32 cellular contexts compared by ENCODE assay signal in genomic region chr1:106555571-106555970, GRCh38.
"Had no signal": no experiment of that assay in that cellular context is flagged by ENCODE, and none has a peak within 500 bp of the region (broad histone marks: within the 10 kb centered on the region; RNA-seq: fewer than 3 reads in every experiment).

No MANE protein-coding gene starts in this region.

- H3K36me3 Mint-ChIP-seq: activated naive CD4-positive, alpha-beta T cell treated with anti-CD3 and anti-CD28 coated beads, Interleukin-2, amount 50 U/mL, for 24 hours; activated naive CD8-positive, alpha-beta T cell treated with anti-CD3 and anti-CD28 coated beads for 36 hours; WTC11 had no signal

- H3K27me3 Mint-ChIP-seq: activated CD4-positive, alpha-beta memory T cell treated with anti-CD3 and anti-CD28 coated beads, Interleukin-2, amount 10 ng/mL, durations not matched to agents 7 days and 5 days; activated CD4-positive, alpha-beta T cell treated with anti-CD3 and anti-CD28 coated beads, Interleukin-2, amount 10 ng/mL, durations not matched to agents 7 days and 5 days; activated naive CD4-positive, alpha-beta T cell treated with anti-CD3 and anti-CD28 coated beads, Interleukin-2, amount 50 U/mL, for 24 hours; activated naive CD8-positive, alpha-beta T cell treated with anti-CD3 and anti-CD28 coated beads for 36 hours; activated naive CD8-positive, alpha-beta T cell treated with anti-CD3 and anti-CD28 coated beads, Interleukin-2, amount 50 U/mL, for 24 hours; activated T-cell treated with anti-CD3 and anti-CD28 coated beads, Interleukin-2, amount 50 U/mL, for 24 hours had no signal

- H3K4me3 Mint-ChIP-seq: activated CD4-positive, alpha-beta memory T cell treated with anti-CD3 and anti-CD28 coated beads, Interleukin-2, amount 10 ng/mL, durations not matched to agents 7 days and 5 days; activated CD4-positive, alpha-beta T cell treated with anti-CD3 and anti-CD28 coated beads, Interleukin-2, amount 10 ng/mL, durations not matched to agents 7 days and 5 days; activated naive CD4-positive, alpha-beta T cell treated with anti-CD3 and anti-CD28 coated beads for 36 hours; activated naive CD4-positive, alpha-beta T cell treated with anti-CD3 and anti-CD28 coated beads, Interleukin-2, amount 50 U/mL, for 24 hours; activated naive CD8-positive, alpha-beta T cell treated with anti-CD3 and anti-CD28 coated beads for 36 hours; activated naive CD8-positive, alpha-beta T cell treated with anti-CD3 and anti-CD28 coated beads, Interleukin-2, amount 50 U/mL, for 24 hours; activated T-cell treated with anti-CD3 and anti-CD28 coated beads, Interleukin-2, amount 50 U/mL, for 24 hours; WTC11 had no signal

- H3K27me3 ChIP-seq: adrenal gland, body of pancreas, cardiac muscle cell, colonic mucosa had no signal

- H3K27ac ChIP-seq: adrenal gland, body of pancreas, cardiac muscle cell, colonic mucosa, VCaP had no signal

- H3K4me1 ChIP-seq: adrenal gland, body of pancreas, colonic mucosa had no signal

- DNase-seq: activated CD4-positive, alpha-beta memory T cell treated with anti-CD3 and anti-CD28 coated beads, Interleukin-2, amount 10 ng/mL, durations not matched to agents 7 days and 5 days; activated CD4-positive, alpha-beta T cell treated with anti-CD3 and anti-CD28 coated beads for 1 hour; activated CD4-positive, alpha-beta T cell treated with anti-CD3 and anti-CD28 coated beads for 4 hours; activated CD4-positive, alpha-beta T cell treated with anti-CD3 and anti-CD28 coated beads, Interleukin-2, amount 10 ng/mL, durations not matched to agents 7 days and 5 days; activated CD4-positive, alpha-beta T cell treated with anti-CD3 and anti-CD28 coated beads, Interleukin-2, amount 50 U/mL, for 4 hours; activated CD8-positive, alpha-beta memory T cell treated with anti-CD3 and anti-CD28 coated beads, Interleukin-2, amount 50 U/mL, for 48 hours; activated effector memory CD4-positive, alpha-beta T cell treated with anti-CD3 and anti-CD28 coated beads, Interleukin-2, amount 50 U/mL, for 16 hours; activated naive CD4-positive, alpha-beta T cell treated with anti-CD3 and anti-CD28 coated beads for 36 hours; activated naive CD8-positive, alpha-beta T cell treated with anti-CD3 and anti-CD28 coated beads for 36 hours; activated naive CD8-positive, alpha-beta T cell treated with anti-CD3 and anti-CD28 coated beads, Interleukin-2, amount 50 U/mL, for 24 hours; activated T-cell treated with anti-CD3 and anti-CD28 coated beads for 4 hours; activated T-cell treated with anti-CD3 and anti-CD28 coated beads, Interleukin-2, amount 50 U/mL, for 24 hours; adrenal gland; amygdala; aorta; body of pancreas; central memory CD4-positive, alpha-beta T cell; cerebellar nuclear complex; colonic mucosa; effector CD8-positive, alpha-beta T cell; foreskin fibroblast; head of caudate nucleus; T-helper 2 cell had no signal

- H3K4me3 ChIP-seq: adrenal gland, body of pancreas, cardiac muscle cell, colonic mucosa had no signal

- H3K27ac Mint-ChIP-seq: activated CD4-positive, alpha-beta memory T cell treated with anti-CD3 and anti-CD28 coated beads, Interleukin-2, amount 10 ng/mL, durations not matched to agents 7 days and 5 days; activated CD4-positive, alpha-beta T cell treated with anti-CD3 and anti-CD28 coated beads, Interleukin-2, amount 10 ng/mL, durations not matched to agents 7 days and 5 days; activated naive CD4-positive, alpha-beta T cell treated with anti-CD3 and anti-CD28 coated beads for 36 hours; activated naive CD4-positive, alpha-beta T cell treated with anti-CD3 and anti-CD28 coated beads, Interleukin-2, amount 50 U/mL, for 24 hours; activated naive CD8-positive, alpha-beta T cell treated with anti-CD3 and anti-CD28 coated beads for 36 hours; activated naive CD8-positive, alpha-beta T cell treated with anti-CD3 and anti-CD28 coated beads, Interleukin-2, amount 50 U/mL, for 24 hours; activated T-cell treated with anti-CD3 and anti-CD28 coated beads, Interleukin-2, amount 50 U/mL, for 24 hours; activated T-helper 2 cell treated with anti-CD3 and anti-CD28 coated beads, Interferon-gamma antibody, Interleukin-2, Interleukin-4, amounts not matched to agents 10 μg/mL and 5 μg/mL and 100 μg/mL, durations not matched to agents 14 hours and 24 hours and 36 hours; WTC11 had no signal

- ATAC-seq: activated naive CD8-positive, alpha-beta T cell treated with anti-CD3 and anti-CD28 coated beads, Interleukin-2, amount 50 U/mL, for 24 hours; body of pancreas; esophagus mucosa; WTC11 had no signal

- H3K36me3 ChIP-seq: adrenal gland, cardiac muscle cell, colonic mucosa had no signal

- H3K9me3 ChIP-seq: adrenal gland, body of pancreas, colonic mucosa had no signal

- FAIRE-seq: endometrium, endothelial cell of umbilical vein, frontal cortex had no signal

- H3K4me1 Mint-ChIP-seq: activated CD4-positive, alpha-beta memory T cell treated with anti-CD3 and anti-CD28 coated beads, Interleukin-2, amount 10 ng/mL, durations not matched to agents 7 days and 5 days; activated CD4-positive, alpha-beta T cell treated with anti-CD3 and anti-CD28 coated beads, Interleukin-2, amount 10 ng/mL, durations not matched to agents 7 days and 5 days; activated naive CD4-positive, alpha-beta T cell treated with anti-CD3 and anti-CD28 coated beads, Interleukin-2, amount 50 U/mL, for 24 hours; activated naive CD8-positive, alpha-beta T cell treated with anti-CD3 and anti-CD28 coated beads for 36 hours; activated naive CD8-positive, alpha-beta T cell treated with anti-CD3 and anti-CD28 coated beads, Interleukin-2, amount 50 U/mL, for 24 hours; WTC11 had no signal
